8 cellular contexts compared by ENCODE assay signal in the genomic region with DNA sequence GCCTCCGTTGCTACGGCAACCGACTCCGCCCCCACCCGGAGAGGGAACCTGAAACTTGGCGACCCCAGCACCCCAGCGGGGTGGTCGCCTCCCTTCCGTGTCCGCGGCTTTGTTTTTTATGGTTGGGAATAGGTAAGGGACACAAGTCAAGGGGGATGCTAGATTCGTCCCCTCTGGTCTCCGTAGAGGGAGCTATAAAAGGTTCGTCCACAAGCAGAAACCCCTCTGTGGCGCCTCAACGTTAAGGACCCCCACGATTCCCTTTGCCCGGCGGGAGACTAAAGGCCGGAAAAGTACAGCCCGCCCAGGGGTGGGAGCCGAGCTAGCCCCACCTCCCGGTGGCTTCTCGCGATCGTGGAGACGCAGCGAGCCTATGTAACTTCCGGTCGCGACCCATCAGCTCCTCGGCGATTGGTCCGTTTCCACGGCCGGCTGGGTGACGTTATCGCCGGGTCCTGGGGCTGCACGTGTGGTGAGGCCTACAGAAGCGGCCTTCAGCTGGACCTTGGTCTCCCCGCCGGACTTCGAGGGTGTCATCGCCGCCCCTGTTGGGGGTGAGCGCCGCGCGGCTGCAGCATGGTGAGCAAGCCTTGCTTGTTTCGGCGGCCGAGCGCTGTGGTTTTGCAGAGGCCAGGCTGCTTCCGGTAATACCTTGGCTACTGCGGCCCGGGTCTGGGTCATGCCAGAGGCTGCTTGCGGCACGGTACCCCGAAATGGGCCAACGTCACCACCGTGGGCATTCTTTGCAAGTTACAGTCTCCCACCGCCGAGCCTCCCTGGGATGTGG. TPM values are rescaled to one million over a fixed set of nuclear protein-coding genes. Genes with fewer than 3 reads are reported as not detected.
DNase-seq lines count a peak whose midpoint lies in the region; ATAC-seq and TF ChIP-seq lines count a peak whose summit lies in the region.

A gene with protein sequence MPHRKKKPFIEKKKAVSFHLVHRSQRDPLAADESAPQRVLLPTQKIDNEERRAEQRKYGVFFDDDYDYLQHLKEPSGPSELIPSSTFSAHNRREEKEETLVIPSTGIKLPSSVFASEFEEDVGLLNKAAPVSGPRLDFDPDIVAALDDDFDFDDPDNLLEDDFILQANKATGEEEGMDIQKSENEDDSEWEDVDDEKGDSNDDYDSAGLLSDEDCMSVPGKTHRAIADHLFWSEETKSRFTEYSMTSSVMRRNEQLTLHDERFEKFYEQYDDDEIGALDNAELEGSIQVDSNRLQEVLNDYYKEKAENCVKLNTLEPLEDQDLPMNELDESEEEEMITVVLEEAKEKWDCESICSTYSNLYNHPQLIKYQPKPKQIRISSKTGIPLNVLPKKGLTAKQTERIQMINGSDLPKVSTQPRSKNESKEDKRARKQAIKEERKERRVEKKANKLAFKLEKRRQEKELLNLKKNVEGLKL (plus strand): TSS at position 437 of the 787 bp plus-strand sequence. CDS start 140 bp downstream, at position 577.

- TF ChIP-seq CTCF in RWPE2 (IDR thresholded peaks at IDR 0.05; ENCODE audit: poor library complexity, severe bottlenecking) (no peak), fibroblast of mammary gland (conservative IDR thresholded peaks at IDR 0.05; ENCODE audit: control insufficient read depth, insufficient read depth, low read depth, low read length) (no peak)

- intact Hi-C loops in activated T-helper 2 cell treated with anti-CD3 and anti-CD28 coated beads, Interferon-gamma antibody, Interleukin-2, Interleukin-4, amounts not matched to agents 10 μg/mL and 5 μg/mL and 100 μg/mL, durations not matched to agents 14 hours and 24 hours and 36 hours (cut with micrococcal nuclease), result loop anchor here (1.0 to 10.0 kb wide), 6 partner anchors 14 to 388 kb away; a partner anchor contains a TSS

- H3K9me3 Mint-ChIP-seq in activated T-helper 2 cell treated with anti-CD3 and anti-CD28 coated beads, Interferon-gamma antibody, Interleukin-2, Interleukin-4, amounts not matched to agents 10 μg/mL and 5 μg/mL and 100 μg/mL, durations not matched to agents 14 hours and 24 hours and 36 hours, result no peaks in the 10 kb centered on the region
- H3K9me3 Mint-ChIP-seq in naive thymus-derived CD8-positive, alpha-beta T cell, result no peaks in the 10 kb centered on the region

- DNase-seq in EH (ENCODE audit: low read depth) (peak; percentile 96), H4 (ENCODE audit: low spot score) (peak; percentile 90), LoVo (ENCODE audit: low spot score) (peak; percentile 95), RWPE2 (ENCODE audit: low spot score) (peak; percentile 91), fibroblast of mammary gland (ENCODE audit: low read depth) (peak; percentile 95)
- peak; percentile 90 for DNase-seq in activated T-helper 2 cell treated with anti-CD3 and anti-CD28 coated beads, Interferon-gamma antibody, Interleukin-2, Interleukin-4, amounts not matched to agents 10 μg/mL and 5 μg/mL and 100 μg/mL, durations not matched to agents 14 hours and 24 hours and 36 hours (ENCODE audit: low spot score)
- peak; percentile 84 to 95 (median 90) for DNase-seq in naive thymus-derived CD8-positive, alpha-beta T cell
- peak; percentile 83 to 92 (median 86) for DNase-seq in stimulated activated naive CD4-positive, alpha-beta T cell (lab: John Stamatoyannopoulos, UW)

- H3K4me3 Mint-ChIP-seq in activated T-helper 2 cell treated with anti-CD3 and anti-CD28 coated beads, Interferon-gamma antibody, Interleukin-2, Interleukin-4, amounts not matched to agents 10 μg/mL and 5 μg/mL and 100 μg/mL, durations not matched to agents 14 hours and 24 hours and 36 hours (ENCODE audit: low read depth), result peak within 1 kb of the TSS; percentile 97
- H3K4me3 Mint-ChIP-seq in naive thymus-derived CD8-positive, alpha-beta T cell, result peak within 1 kb of the TSS; percentile 90 to 98 (median 95)

- POLR2A ChIA-PET in naive thymus-derived CD8-positive, alpha-beta T cell (lab: Charles Lee), result interaction anchor here (0.6 to 2.0 kb wide), 7 partner anchors 11 to 1892 kb away, joined by 3 to 9 read pairs (median 4); a partner anchor contains a TSS

- no peaks in the 10 kb centered on the region for H3K27me3 Mint-ChIP-seq in activated T-helper 2 cell treated with anti-CD3 and anti-CD28 coated beads, Interferon-gamma antibody, Interleukin-2, Interleukin-4, amounts not matched to agents 10 μg/mL and 5 μg/mL and 100 μg/mL, durations not matched to agents 14 hours and 24 hours and 36 hours (ENCODE audit: low read depth)
- peaks cover 0 to 2% (median 0%) of the 10 kb centered on the region in 5 donors for H3K27me3 Mint-ChIP-seq in naive thymus-derived CD8-positive, alpha-beta T cell

- H3K36me3 ChIP-seq in RWPE2 (ENCODE audit: low read depth), result peaks cover 39% of the 10 kb centered on the region

- H3K27ac ChIP-seq in RWPE2 (ENCODE audit: poor library complexity, severe bottlenecking), result peak within 1 kb of the TSS; percentile 31

- peaks cover 2% of the 10 kb centered on the region for H3K4me1 ChIP-seq in RWPE2 (ENCODE audit: insufficient read depth, poor library complexity, severe bottlenecking)

- peaks cover 42% of the 10 kb centered on the region for H3K36me3 Mint-ChIP-seq in activated T-helper 2 cell treated with anti-CD3 and anti-CD28 coated beads, Interferon-gamma antibody, Interleukin-2, Interleukin-4, amounts not matched to agents 10 μg/mL and 5 μg/mL and 100 μg/mL, durations not matched to agents 14 hours and 24 hours and 36 hours (ENCODE audit: low read depth)
- H3K36me3 Mint-ChIP-seq in naive thymus-derived CD8-positive, alpha-beta T cell, result peaks cover 5 to 37% (median 18%) of the 10 kb centered on the region in 3 donors

- H3K9me3 ChIP-seq in RWPE2 (ENCODE audit: severe bottlenecking), result no peaks in the 10 kb centered on the region

- ATAC-seq in RWPE2 (ENCODE audit: low read depth), result peak; percentile 98
- peak; percentile 94 to 96 for ATAC-seq in naive thymus-derived CD8-positive, alpha-beta T cell

- no peaks in the 10 kb centered on the region for H3K27me3 ChIP-seq in RWPE2 (ENCODE audit: insufficient read depth, poor library complexity, severe bottlenecking)

- H3K4me1 Mint-ChIP-seq in activated T-helper 2 cell treated with anti-CD3 and anti-CD28 coated beads, Interferon-gamma antibody, Interleukin-2, Interleukin-4, amounts not matched to agents 10 μg/mL and 5 μg/mL and 100 μg/mL, durations not matched to agents 14 hours and 24 hours and 36 hours (ENCODE audit: low read depth), result peaks cover 17% of the 10 kb centered on the region
- peaks cover 15 to 35% (median 31%) of the 10 kb centered on the region in 4 donors for H3K4me1 Mint-ChIP-seq in naive thymus-derived CD8-positive, alpha-beta T cell

- H3K4me3 ChIP-seq in RWPE2 (ENCODE audit: severe bottlenecking), result peak within 1 kb of the TSS; percentile 75
- H3K4me3 ChIP-seq in fibroblast of mammary gland (ENCODE audit: control insufficient read depth, low read depth, low read length), result peak within 1 kb of the TSS; percentile 77

- H3K27ac Mint-ChIP-seq in activated T-helper 2 cell treated with anti-CD3 and anti-CD28 coated beads, Interferon-gamma antibody, Interleukin-2, Interleukin-4, amounts not matched to agents 10 μg/mL and 5 μg/mL and 100 μg/mL, durations not matched to agents 14 hours and 24 hours and 36 hours, result peak within 1 kb of the TSS; percentile 96
- peak within 1 kb of the TSS; percentile 87 to 99 (median 98) for H3K27ac Mint-ChIP-seq in naive thymus-derived CD8-positive, alpha-beta T cell

RNA-seq across cellular contexts. Expression of the gene that starts here (rescaled TPM):
- 26.6 and 28.4 TPM in 2 replicates for total RNA-seq in H4 (2014; rRNA removed; shearing (Covaris generic))
- 41.2 and 44.7 TPM in 2 replicates for total RNA-seq in activated T-helper 2 cell treated with anti-CD3 and anti-CD28 coated beads, Interferon-gamma antibody, Interleukin-2, Interleukin-4, amounts not matched to agents 10 μg/mL and 5 μg/mL and 100 μg/mL, durations not matched to agents 14 hours and 24 hours and 36 hours
- 10 to 100 TPM; 28.7 to 28.8 TPM for total RNA-seq in naive thymus-derived CD8-positive, alpha-beta T cell
- polyA plus RNA-seq in naive thymus-derived CD8-positive, alpha-beta T cell, result 10 to 100 TPM; 20.2 to 27.1 (median 20.2) TPM

Comparison
In these comparisons a context has a peak if more than half of its experiments do, and no peak if none do; other contexts are left out.
1. Peak in every context shown above with its lines: DNase-seq, ATAC-seq, H3K4me3 ChIP-seq and H3K27ac ChIP-seq.